Comparison of ENCODE assay signal across 16 cellular contexts in the genomic region with DNA sequence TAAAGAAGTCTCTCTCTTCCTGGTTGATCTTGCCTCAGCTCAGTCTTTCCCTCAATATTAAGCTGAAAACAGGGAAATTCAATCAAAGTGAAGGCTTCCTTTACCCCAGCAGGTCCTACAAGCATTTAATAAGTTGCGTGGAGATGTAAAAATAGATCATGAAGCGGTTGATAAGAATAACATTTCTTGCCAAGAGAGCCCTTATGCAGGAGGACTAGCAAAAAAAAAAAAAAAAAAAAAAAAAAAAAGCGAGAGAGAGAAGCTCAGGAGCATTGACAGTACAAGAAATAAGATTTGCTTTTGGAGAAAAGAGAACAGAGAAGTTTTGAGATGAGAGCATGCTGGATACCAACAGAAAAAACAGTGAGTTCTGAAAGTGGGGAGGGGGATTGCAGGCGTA.
"Had no signal": no experiment of that assay in that cellular context is flagged by ENCODE, and none has a peak within 500 bp of the region (broad histone marks: within the 10 kb centered on the region; RNA-seq: fewer than 3 reads in every experiment).

No MANE protein-coding gene starts in this region.

- H3K4me3 ChIP-seq: ascending aorta, dorsolateral prefrontal cortex had no signal

- H3K4me1 ChIP-seq: ascending aorta had no signal

- H3K27ac Mint-ChIP-seq: natural killer cell; T-helper 2 cell treated with Interferon-gamma antibody and Interleukin-4, amounts not matched to agents 5 μg/mL and 100 μg/mL, for 36 hours; type B pancreatic cell had no signal

- DNase-seq: activated CD4-positive, alpha-beta T cell treated with anti-CD3 and anti-CD28 coated beads, Interleukin-2, amount 50 U/mL, for 1 hour; activated CD8-positive, alpha-beta memory T cell treated with anti-CD3 and anti-CD28 coated beads for 24 hours; activated naive CD4-positive, alpha-beta T cell; dorsolateral prefrontal cortex; erythroblast; mesendoderm; natural killer cell; posterior cingulate gyrus; stimulated activated CD4-positive, alpha-beta T cell treated with anti-CD3 and anti-CD28 coated beads, Interleukin-4, amount 100 ng/mL, for 4 hours; stimulated activated CD8-positive, alpha-beta memory T cell treated with anti-CD3 and anti-CD28 coated beads, Interleukin-4, amount 100 ng/mL, for 48 hours; stimulated activated naive CD8-positive, alpha-beta T cell treated with anti-CD3 and anti-CD28 coated beads, Interleukin-15, Interleukin-2, amounts not matched to agents 100 U/mL and 50 U/mL, for 24 hours had no signal

- H3K4me3 Mint-ChIP-seq: natural killer cell; T-helper 2 cell treated with Interferon-gamma antibody and Interleukin-4, amounts not matched to agents 5 μg/mL and 100 μg/mL, for 36 hours; type B pancreatic cell had no signal

- H3K27me3 ChIP-seq: ascending aorta had no signal

- H3K36me3 ChIP-seq: ascending aorta had no signal

- FAIRE-seq: small intestine had no signal

- H3K27ac ChIP-seq: ascending aorta, dorsolateral prefrontal cortex had no signal

- H3K36me3 Mint-ChIP-seq: natural killer cell, type B pancreatic cell had no signal

- ATAC-seq: activated CD4-positive, CD25-positive, alpha-beta regulatory T cell treated with anti-CD3 and anti-CD28 coated beads, Interleukin-2, amount 50 U/mL, for 24 hours; natural killer cell; stimulated activated naive CD8-positive, alpha-beta T cell treated with anti-CD3 and anti-CD28 coated beads, Interleukin-15, Interleukin-2, amounts not matched to agents 100 U/mL and 50 U/mL, for 24 hours had no signal

- H3K9me3 ChIP-seq: ascending aorta had no signal
